13 cellular contexts compared by ENCODE assay signal in the genomic region with DNA sequence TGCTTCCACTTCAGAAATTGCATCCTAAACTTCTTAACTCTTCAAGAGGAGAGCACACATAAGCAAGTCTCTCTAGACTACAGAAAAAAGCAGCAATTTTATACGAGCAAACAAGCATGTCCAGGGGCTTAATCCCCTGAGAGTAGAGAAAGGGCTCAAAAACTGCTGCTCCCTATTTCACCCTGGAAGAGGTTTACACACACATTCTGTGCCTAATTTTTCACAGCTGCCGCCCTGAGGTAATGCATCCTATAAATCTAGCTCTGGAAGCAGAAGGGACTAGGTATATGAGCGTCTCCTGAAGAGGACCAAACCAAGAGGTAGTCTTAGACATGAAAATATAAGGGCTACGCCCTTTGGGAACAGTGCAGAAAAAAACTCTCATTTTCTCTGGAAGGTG.
"Had no signal": no experiment of that assay in that cellular context is flagged by ENCODE, and none has a peak within 500 bp of the region (broad histone marks: within the 10 kb centered on the region; RNA-seq: fewer than 3 reads in every experiment).

No MANE protein-coding gene starts in this region.

- H3K27ac ChIP-seq: tibial nerve had no signal

- H3K4me3 ChIP-seq: heart right ventricle, tibial nerve had no signal

- H3K4me1 ChIP-seq: tibial nerve had no signal

- H3K27ac Mint-ChIP-seq: activated B cell treated with CpG ODN at 0.5 μM for 24 hours; activated CD4-positive, alpha-beta T cell treated with anti-CD3 and anti-CD28 coated beads, Interleukin-2, amount 10 ng/mL, durations not matched to agents 7 days and 5 days; activated naive CD4-positive, alpha-beta T cell treated with anti-CD3 and anti-CD28 coated beads, Interleukin-2, amount 10 ng/mL, durations not matched to agents 7 days and 5 days; activated T-helper 17 cell treated with anti-CD3 and anti-CD28 coated beads, Interleukin-2, amount 50 U/mL, for 72 hours; memory B cell; stimulated activated memory B cell treated with anti-CD40 and anti-IgM and Interleukin-4, amounts not matched to agents 10 μg/mL and 1 μg/mL and 100 μg/mL, for 72 hours had no signal

- H3K4me3 Mint-ChIP-seq: activated B cell treated with CpG ODN at 0.5 μM for 24 hours; activated CD4-positive, alpha-beta T cell treated with anti-CD3 and anti-CD28 coated beads, Interleukin-2, amount 10 ng/mL, durations not matched to agents 7 days and 5 days; activated naive CD4-positive, alpha-beta T cell treated with anti-CD3 and anti-CD28 coated beads, Interleukin-2, amount 10 ng/mL, durations not matched to agents 7 days and 5 days; activated T-helper 17 cell treated with anti-CD3 and anti-CD28 coated beads, Interleukin-2, amount 50 U/mL, for 72 hours; central memory CD8-positive, alpha-beta T cell; memory B cell; stimulated activated memory B cell treated with anti-CD40 and anti-IgM and Interleukin-4, amounts not matched to agents 10 μg/mL and 1 μg/mL and 100 μg/mL, for 72 hours had no signal

- DNase-seq: activated B cell treated with CpG ODN at 0.5 μM for 24 hours; activated CD4-positive, alpha-beta T cell treated with anti-CD3 and anti-CD28 coated beads, Interleukin-2, amount 10 ng/mL, durations not matched to agents 7 days and 5 days; activated naive CD4-positive, alpha-beta T cell treated with anti-CD3 and anti-CD28 coated beads, Interleukin-2, amount 10 ng/mL, durations not matched to agents 7 days and 5 days; activated T-cell treated with anti-CD3 and anti-CD28 coated beads for 4 hours; effector memory CD4-positive, alpha-beta T cell; heart right ventricle; right cardiac atrium had no signal

- H3K36me3 Mint-ChIP-seq: activated naive CD4-positive, alpha-beta T cell treated with anti-CD3 and anti-CD28 coated beads, Interleukin-2, amount 10 ng/mL, durations not matched to agents 7 days and 5 days had no signal

- ATAC-seq: activated T-helper 17 cell treated with anti-CD3 and anti-CD28 coated beads, Interleukin-2, amount 50 U/mL, for 72 hours; left lobe of liver; stimulated activated memory B cell treated with anti-CD40 and anti-IgM and Interleukin-4, amounts not matched to agents 10 μg/mL and 1 μg/mL and 100 μg/mL, for 72 hours had no signal

- H3K4me1 Mint-ChIP-seq: activated B cell treated with CpG ODN at 0.5 μM for 24 hours; activated CD4-positive, alpha-beta T cell treated with anti-CD3 and anti-CD28 coated beads, Interleukin-2, amount 10 ng/mL, durations not matched to agents 7 days and 5 days; activated naive CD4-positive, alpha-beta T cell treated with anti-CD3 and anti-CD28 coated beads, Interleukin-2, amount 10 ng/mL, durations not matched to agents 7 days and 5 days; activated T-helper 17 cell treated with anti-CD3 and anti-CD28 coated beads, Interleukin-2, amount 50 U/mL, for 72 hours; memory B cell; stimulated activated memory B cell treated with anti-CD40 and anti-IgM and Interleukin-4, amounts not matched to agents 10 μg/mL and 1 μg/mL and 100 μg/mL, for 72 hours had no signal

- H3K27me3 ChIP-seq: heart right ventricle, tibial nerve had no signal

- H3K27me3 Mint-ChIP-seq: activated B cell treated with CpG ODN at 0.5 μM for 24 hours; activated CD4-positive, alpha-beta T cell treated with anti-CD3 and anti-CD28 coated beads, Interleukin-2, amount 10 ng/mL, durations not matched to agents 7 days and 5 days; activated naive CD4-positive, alpha-beta T cell treated with anti-CD3 and anti-CD28 coated beads, Interleukin-2, amount 10 ng/mL, durations not matched to agents 7 days and 5 days; activated T-helper 17 cell treated with anti-CD3 and anti-CD28 coated beads, Interleukin-2, amount 50 U/mL, for 72 hours; central memory CD8-positive, alpha-beta T cell; memory B cell; stimulated activated memory B cell treated with anti-CD40 and anti-IgM and Interleukin-4, amounts not matched to agents 10 μg/mL and 1 μg/mL and 100 μg/mL, for 72 hours had no signal

- H3K36me3 ChIP-seq: heart right ventricle, tibial nerve had no signal
